ENCODE assay signal across 14 cellular contexts in the genomic region with DNA sequence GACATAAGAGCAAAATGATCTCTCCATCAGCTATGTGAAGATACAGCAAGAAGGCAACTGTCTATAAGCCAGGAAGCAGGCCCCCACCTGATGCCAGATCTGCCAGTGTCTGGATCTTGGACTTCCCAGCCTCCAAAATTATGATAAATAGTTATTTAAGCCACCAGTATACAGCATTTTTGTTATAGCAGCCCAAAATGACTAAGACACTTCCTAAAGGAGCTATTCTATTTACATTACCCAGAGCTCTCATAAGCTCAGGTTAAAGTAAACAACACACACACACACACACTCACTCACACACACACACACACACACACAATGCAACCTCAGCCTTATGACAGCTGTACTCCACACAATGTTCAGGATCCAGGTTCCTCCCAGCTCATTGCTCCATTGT. TPM values are rescaled to one million over a fixed set of nuclear protein-coding genes. Genes with fewer than 3 reads are reported as not detected.
DNase-seq lines count a peak whose midpoint lies in the region; ATAC-seq lines count a peak whose summit lies in the region.
"Had no signal": no experiment of that assay in that cellular context is flagged by ENCODE, and none has a peak within 500 bp of the region (broad histone marks: within the 10 kb centered on the region; RNA-seq: fewer than 3 reads in every experiment).

No MANE protein-coding gene starts in this region.

- H3K36me3 ChIP-seq in CD4-positive, alpha-beta memory T cell (ENCODE audit: insufficient read depth, low read length), result no peaks in the 10 kb centered on the region
- H3K36me3 ChIP-seq: BLaER1 treated with 17β-estradiol and CSF1 and Interleukin-3, amounts not matched to agents 10 nM and 100 nM had no signal

- H3K4me3 Mint-ChIP-seq in CD4-positive, alpha-beta memory T cell, result no peak overlapping the region
- H3K4me3 Mint-ChIP-seq in memory B cell, result no peak overlapping the region
- H3K4me3 Mint-ChIP-seq: CD8-positive, alpha-beta T cell had no signal

- peaks cover 8 to 42% (median 22%) of the 10 kb centered on the region in 4 donors for H3K4me1 Mint-ChIP-seq in CD4-positive, alpha-beta memory T cell
- H3K4me1 Mint-ChIP-seq in memory B cell, result peaks cover 5% of the 10 kb centered on the region

- CTCF ChIA-PET in CD4-positive, alpha-beta memory T cell (lab: Charles Lee; ENCODE audit: partially characterized antibody), result interaction anchor here (1.4 to 1.5 kb wide), 2 partner anchors 9 to 23 kb away, joined by 3 to 5 read pairs; no protein-coding TSS in a partner anchor

- peak overlapping the region in 5 of 7 donors; percentile 10 to 73 (median 42) for H3K27ac Mint-ChIP-seq in CD4-positive, alpha-beta memory T cell
- H3K27ac Mint-ChIP-seq in memory B cell, result peak overlapping the region; percentile 60
- H3K27ac Mint-ChIP-seq: CD8-positive, alpha-beta T cell had no signal

- POLR2A ChIA-PET in CD4-positive, alpha-beta memory T cell (lab: Charles Lee; ENCODE audit: partially characterized antibody), result no interaction called here

- H3K9me3 Mint-ChIP-seq in CD4-positive, alpha-beta memory T cell, result no peaks in the 10 kb centered on the region
- H3K9me3 Mint-ChIP-seq in memory B cell, result no peaks in the 10 kb centered on the region
- H3K9me3 Mint-ChIP-seq: CD8-positive, alpha-beta T cell had no signal

- peaks cover 25% of the 10 kb centered on the region for H3K4me1 ChIP-seq in CD4-positive, alpha-beta memory T cell (ENCODE audit: insufficient read depth, low read length)

- no peak overlapping the region for H3K4me3 ChIP-seq in CD4-positive, alpha-beta memory T cell (ENCODE audit: low read length in 2 of 2)
- H3K4me3 ChIP-seq: BLaER1 treated with 17β-estradiol and CSF1 and Interleukin-3, amounts not matched to agents 10 nM and 100 nM had no signal

- no peaks in the 10 kb centered on the region for H3K36me3 Mint-ChIP-seq in CD4-positive, alpha-beta memory T cell
- no peaks in the 10 kb centered on the region for H3K36me3 Mint-ChIP-seq in memory B cell
- H3K36me3 Mint-ChIP-seq: CD8-positive, alpha-beta T cell had no signal

- DNase-seq in NCI-H748 (lab: John Stamatoyannopoulos, UW; ENCODE audit: unreplicated experiment), result peak; percentile 5
- DNase-seq in NCI-H748 treated with DMSO at 0.1 percent for 48 hours (lab: John Stamatoyannopoulos, UW), result no peak
- no peak for DNase-seq in CD4-positive, alpha-beta memory T cell
- DNase-seq in memory B cell (ENCODE audit: low spot score in 2 of 2), result no peak
- no peak for DNase-seq in NCI-H2227 (lab: John Stamatoyannopoulos, UW; ENCODE audit: unreplicated experiment)
- DNase-seq: ACHN; CD8-positive, alpha-beta T cell; COR-L47; KBM-7 had no signal

- H3K27me3 ChIP-seq in CD4-positive, alpha-beta memory T cell (ENCODE audit: insufficient read depth, low read length), result no peaks in the 10 kb centered on the region
- H3K27me3 ChIP-seq: BLaER1 treated with 17β-estradiol and CSF1 and Interleukin-3, amounts not matched to agents 10 nM and 100 nM had no signal

- ATAC-seq in memory B cell (ENCODE audit: low read depth) (no peak), HG02759 (IDR thresholded peaks at IDR 0.05; ENCODE audit: unreplicated experiment) (no peak), GM21737 (IDR thresholded peaks at IDR 0.05; ENCODE audit: unreplicated experiment) (no peak)
- ATAC-seq: CD8-positive, alpha-beta T cell; HCT116 had no signal

- intact Hi-C loops in CD4-positive, alpha-beta memory T cell (cut with micrococcal nuclease), result loop anchor here (10.0 kb wide), 2 partner anchors 1026 to 1126 kb away; a partner anchor contains a TSS

- peaks cover 1 to 3% of the 10 kb centered on the region in 2 donors for H3K27me3 Mint-ChIP-seq in CD4-positive, alpha-beta memory T cell
- H3K27me3 Mint-ChIP-seq in memory B cell, result peaks cover 2% of the 10 kb centered on the region

- no peak overlapping the region for H3K27ac ChIP-seq in CD4-positive, alpha-beta memory T cell (ENCODE audit: low read depth, low read length)
- H3K27ac ChIP-seq: BLaER1 treated with 17β-estradiol and CSF1 and Interleukin-3, amounts not matched to agents 10 nM and 100 nM; HL-60 had no signal

- H3K9me3 ChIP-seq in CD4-positive, alpha-beta memory T cell (ENCODE audit: control insufficient read depth in 1 of 2, low read length in 2 of 2), result no peaks in the 10 kb centered on the region
- H3K9me3 ChIP-seq: BLaER1 treated with 17β-estradiol and CSF1 and Interleukin-3, amounts not matched to agents 10 nM and 100 nM had no signal

RNA-seq across cellular contexts. Expression of a gene that starts 5.7 kb away (rescaled TPM):
- total RNA-seq in CD4-positive, alpha-beta memory T cell, result 10 to 100 TPM; 81.5 to 88.4 TPM
- 100 to 1,000 TPM; 117 to 240 TPM for polyA plus RNA-seq in CD4-positive, alpha-beta memory T cell
